ENCODE assay signal across 15 cellular contexts in the genomic region with DNA sequence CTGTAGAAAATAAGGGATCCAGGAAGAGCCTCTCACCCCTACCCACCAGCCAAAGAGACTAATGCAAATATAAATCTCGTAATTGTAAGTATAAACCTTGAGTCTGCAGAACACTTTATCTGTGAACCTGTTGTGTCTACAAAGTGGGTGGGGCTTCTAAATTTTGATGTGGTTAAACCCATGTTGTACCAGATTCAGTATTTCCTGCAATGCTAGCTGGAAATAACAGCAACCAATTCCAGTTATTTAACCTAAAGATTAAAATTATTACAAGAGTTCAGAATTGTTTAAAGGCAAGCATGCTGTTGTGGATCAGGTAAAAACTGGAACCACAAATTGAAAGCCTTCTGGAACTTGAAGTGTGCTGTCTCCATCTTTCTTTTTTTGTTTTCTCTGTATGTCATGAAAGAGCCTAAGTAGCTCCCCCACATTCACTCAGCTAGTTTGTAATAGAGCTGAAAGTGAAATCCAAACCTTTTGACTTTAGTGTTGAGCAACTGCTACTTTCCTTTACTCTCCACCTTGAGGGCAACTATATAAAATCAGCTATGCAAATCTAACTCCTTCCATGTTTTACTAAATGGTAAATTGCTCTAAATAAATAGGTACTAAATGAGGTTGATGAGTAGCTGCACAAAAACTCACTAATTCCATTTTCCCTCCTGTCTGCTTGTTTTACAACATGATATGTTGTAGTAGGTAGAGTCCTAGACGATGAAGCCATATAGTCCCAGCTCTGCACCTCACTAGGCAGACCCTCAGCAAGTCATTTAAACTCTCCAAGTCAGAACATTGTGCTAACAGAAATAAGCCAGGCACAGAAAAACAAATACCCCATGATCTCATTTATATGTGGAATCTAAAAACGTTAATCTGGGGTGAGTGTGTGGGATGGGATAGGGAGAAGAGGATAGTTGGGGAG. TPM values are rescaled to one million over a fixed set of nuclear protein-coding genes. Genes with fewer than 3 reads are reported as not detected.
A peak's percentile ranks its signal among the peaks of the same experiment; 100 is the strongest.
DNase-seq lines count a peak whose midpoint lies in the region; ATAC-seq and TF ChIP-seq lines count a peak whose summit lies in the region.
"Had no signal": no experiment of that assay in that cellular context is flagged by ENCODE, and none has a peak within 500 bp of the region (broad histone marks: within the 10 kb centered on the region; RNA-seq: fewer than 3 reads in every experiment).

No MANE protein-coding gene starts in this region.

- TF ChIP-seq EP300 in suprapubic skin (IDR thresholded peaks at IDR 0.05) = no peak

- no peaks in the 10 kb centered on the region for H3K27me3 ChIP-seq in suprapubic skin
- H3K27me3 ChIP-seq: ovary had no signal

- H3K4me1 Mint-ChIP-seq in activated T-cell treated with anti-CD3 and anti-CD28 coated beads, Interleukin-2, amount 50 U/mL, for 4 hours (ENCODE audit: low read depth) = peaks cover 86% of the 10 kb centered on the region
- peaks cover 64% of the 10 kb centered on the region for H3K4me1 Mint-ChIP-seq in activated T-helper 2 cell treated with anti-CD3 and anti-CD28 coated beads, Interferon-gamma antibody, Interleukin-2, Interleukin-4, amounts not matched to agents 10 μg/mL and 5 μg/mL and 100 μg/mL, durations not matched to agents 14 hours and 24 hours and 36 hours (ENCODE audit: low read depth)
- H3K4me1 Mint-ChIP-seq in stimulated activated naive CD8-positive, alpha-beta T cell treated with anti-CD3 and anti-CD28 coated beads, Interleukin-15, Interleukin-2, amounts not matched to agents 100 ng/mL and 50 ng/mL, for 24 hours (ENCODE audit: low read depth) = peaks cover 91% of the 10 kb centered on the region
- H3K4me1 Mint-ChIP-seq: activated B cell treated with CpG ODN at 0.5 μM for 24 hours had no signal

- peak overlapping the region; percentile 30 for H3K27ac Mint-ChIP-seq in activated T-helper 2 cell treated with anti-CD3 and anti-CD28 coated beads, Interferon-gamma antibody, Interleukin-2, Interleukin-4, amounts not matched to agents 10 μg/mL and 5 μg/mL and 100 μg/mL, durations not matched to agents 14 hours and 24 hours and 36 hours
- H3K27ac Mint-ChIP-seq in stimulated activated naive CD8-positive, alpha-beta T cell treated with anti-CD3 and anti-CD28 coated beads, Interleukin-15, Interleukin-2, amounts not matched to agents 100 ng/mL and 50 ng/mL, for 24 hours = peak overlapping the region; percentile 80
- H3K27ac Mint-ChIP-seq: activated B cell treated with CpG ODN at 0.5 μM for 24 hours had no signal

- no peaks in the 10 kb centered on the region for H3K9me3 ChIP-seq in suprapubic skin
- H3K9me3 ChIP-seq: ovary had no signal

- H3K36me3 Mint-ChIP-seq in activated T-cell treated with anti-CD3 and anti-CD28 coated beads, Interleukin-2, amount 50 U/mL, for 4 hours (ENCODE audit: insufficient read depth) = no peaks in the 10 kb centered on the region
- H3K36me3 Mint-ChIP-seq in activated T-helper 2 cell treated with anti-CD3 and anti-CD28 coated beads, Interferon-gamma antibody, Interleukin-2, Interleukin-4, amounts not matched to agents 10 μg/mL and 5 μg/mL and 100 μg/mL, durations not matched to agents 14 hours and 24 hours and 36 hours (ENCODE audit: low read depth) = peaks cover 13% of the 10 kb centered on the region
- no peaks in the 10 kb centered on the region for H3K36me3 Mint-ChIP-seq in stimulated activated naive CD8-positive, alpha-beta T cell treated with anti-CD3 and anti-CD28 coated beads, Interleukin-15, Interleukin-2, amounts not matched to agents 100 ng/mL and 50 ng/mL, for 24 hours (ENCODE audit: low read depth)

- peak overlapping the region; percentile 73 for H3K4me3 Mint-ChIP-seq in activated T-cell treated with anti-CD3 and anti-CD28 coated beads, Interleukin-2, amount 50 U/mL, for 4 hours
- H3K4me3 Mint-ChIP-seq in activated T-helper 2 cell treated with anti-CD3 and anti-CD28 coated beads, Interferon-gamma antibody, Interleukin-2, Interleukin-4, amounts not matched to agents 10 μg/mL and 5 μg/mL and 100 μg/mL, durations not matched to agents 14 hours and 24 hours and 36 hours (ENCODE audit: low read depth) = peak overlapping the region; percentile 26
- peak overlapping the region; percentile 56 for H3K4me3 Mint-ChIP-seq in stimulated activated naive CD8-positive, alpha-beta T cell treated with anti-CD3 and anti-CD28 coated beads, Interleukin-15, Interleukin-2, amounts not matched to agents 100 ng/mL and 50 ng/mL, for 24 hours
- H3K4me3 Mint-ChIP-seq: activated B cell treated with CpG ODN at 0.5 μM for 24 hours had no signal

- no peak for DNase-seq in activated T-cell treated with anti-CD3 and anti-CD28 coated beads, Interleukin-2, amount 50 U/mL, for 4 hours
- no peak for DNase-seq in activated T-cell treated with anti-CD3 and anti-CD28 coated beads, Interleukin-2, amount 50 U/mL, for 1 hour
- no peak for DNase-seq in activated T-helper 2 cell treated with anti-CD3 and anti-CD28 coated beads, Interferon-gamma antibody, Interleukin-2, Interleukin-4, amounts not matched to agents 10 μg/mL and 5 μg/mL and 100 μg/mL, durations not matched to agents 14 hours and 24 hours and 36 hours (ENCODE audit: low spot score)
- DNase-seq in NCI-H2196 (lab: John Stamatoyannopoulos, UW; ENCODE audit: unreplicated experiment) (no peak), suprapubic skin (ENCODE audit: low spot score in 2 of 2) (no peak)
- DNase-seq: activated B cell treated with CpG ODN at 0.5 μM for 24 hours, DMS53, IMR-90, NCI-H2029, ovary had no signal

- H3K27ac ChIP-seq in suprapubic skin = no peak overlapping the region
- H3K27ac ChIP-seq: ovary had no signal

- H3K9me3 Mint-ChIP-seq in activated T-cell treated with anti-CD3 and anti-CD28 coated beads, Interleukin-2, amount 50 U/mL, for 4 hours = peaks cover 3% of the 10 kb centered on the region
- H3K9me3 Mint-ChIP-seq in activated T-helper 2 cell treated with anti-CD3 and anti-CD28 coated beads, Interferon-gamma antibody, Interleukin-2, Interleukin-4, amounts not matched to agents 10 μg/mL and 5 μg/mL and 100 μg/mL, durations not matched to agents 14 hours and 24 hours and 36 hours = peaks cover 13% of the 10 kb centered on the region
- H3K9me3 Mint-ChIP-seq in stimulated activated naive CD8-positive, alpha-beta T cell treated with anti-CD3 and anti-CD28 coated beads, Interleukin-15, Interleukin-2, amounts not matched to agents 100 ng/mL and 50 ng/mL, for 24 hours = no peaks in the 10 kb centered on the region
- H3K9me3 Mint-ChIP-seq: activated B cell treated with CpG ODN at 0.5 μM for 24 hours had no signal

- H3K4me1 ChIP-seq in suprapubic skin = no peaks in the 10 kb centered on the region

- 72% methylated on average over 3 of the region's 3 CpGs for WGBS in suprapubic skin

- no peaks in the 10 kb centered on the region for H3K27me3 Mint-ChIP-seq in activated T-cell treated with anti-CD3 and anti-CD28 coated beads, Interleukin-2, amount 50 U/mL, for 4 hours (ENCODE audit: low read depth)
- H3K27me3 Mint-ChIP-seq in activated T-helper 2 cell treated with anti-CD3 and anti-CD28 coated beads, Interferon-gamma antibody, Interleukin-2, Interleukin-4, amounts not matched to agents 10 μg/mL and 5 μg/mL and 100 μg/mL, durations not matched to agents 14 hours and 24 hours and 36 hours (ENCODE audit: low read depth) = no peaks in the 10 kb centered on the region
- no peaks in the 10 kb centered on the region for H3K27me3 Mint-ChIP-seq in stimulated activated naive CD8-positive, alpha-beta T cell treated with anti-CD3 and anti-CD28 coated beads, Interleukin-15, Interleukin-2, amounts not matched to agents 100 ng/mL and 50 ng/mL, for 24 hours
- H3K27me3 Mint-ChIP-seq: activated B cell treated with CpG ODN at 0.5 μM for 24 hours had no signal

- intact Hi-C loops in activated T-helper 2 cell treated with anti-CD3 and anti-CD28 coated beads, Interferon-gamma antibody, Interleukin-2, Interleukin-4, amounts not matched to agents 10 μg/mL and 5 μg/mL and 100 μg/mL, durations not matched to agents 14 hours and 24 hours and 36 hours (cut with micrococcal nuclease) = no loop called here

- TF ChIP-seq CTCF in suprapubic skin (IDR thresholded peaks at IDR 0.05) = no peak

- peak; percentile 84 to 85 for ATAC-seq in activated T-cell treated with anti-CD3 and anti-CD28 coated beads, Interleukin-2, amount 50 U/mL, for 4 hours
- peak; percentile 76 for ATAC-seq in HG02798 (IDR thresholded peaks at IDR 0.05; ENCODE audit: poor library complexity, unreplicated experiment)
- ATAC-seq in GM19324 (IDR thresholded peaks at IDR 0.05; ENCODE audit: low FRiP score, unreplicated experiment) = no peak
- ATAC-seq: SK-N-SH treated with all-trans-retinoic acid at 6 μM for 48 hours had no signal

- no peaks in the 10 kb centered on the region for H3K36me3 ChIP-seq in suprapubic skin
- H3K36me3 ChIP-seq: ovary had no signal

- no peak overlapping the region for H3K4me3 ChIP-seq in suprapubic skin
- H3K4me3 ChIP-seq: ovary had no signal

- no peak for TF ChIP-seq POLR2A in suprapubic skin (IDR thresholded peaks at IDR 0.05)

RNA-seq across cellular contexts. Expression of gene THEMIS, which starts 17.9 kb away (rescaled TPM):
- 1 to 10 TPM; 7.4 to 7.8 (median 7.8) TPM for total RNA-seq in activated T-cell treated with anti-CD3 and anti-CD28 coated beads, Interleukin-2, amount 50 U/mL, for 4 hours
- total RNA-seq in activated T-helper 2 cell treated with anti-CD3 and anti-CD28 coated beads, Interferon-gamma antibody, Interleukin-2, Interleukin-4, amounts not matched to agents 10 μg/mL and 5 μg/mL and 100 μg/mL, durations not matched to agents 14 hours and 24 hours and 36 hours = 10.2 and 10.3 TPM in 2 replicates
- total RNA-seq in suprapubic skin = 1 to 10 TPM in 1 of 4 donors, not detected in 3; 1.6 TPM
- total RNA-seq: activated B cell treated with CpG ODN at 0.5 μM for 24 hours, IMR-90, lung microvascular endothelial cell had no signal
